Comparison of ENCODE assay signal across 23 cellular contexts in genomic region chr2:38202713-38203454, GRCh38.
"Had no signal": no experiment of that assay in that cellular context is flagged by ENCODE, and none has a peak within 500 bp of the region (broad histone marks: within the 10 kb centered on the region; RNA-seq: fewer than 3 reads in every experiment).

No MANE protein-coding gene starts in this region.

- H3K36me3 Mint-ChIP-seq: activated CD8-positive, alpha-beta memory T cell treated with anti-CD3 and anti-CD28 coated beads, Interleukin-2, amount 10 ng/mL, durations not matched to agents 7 days and 5 days; activated naive CD4-positive, alpha-beta T cell treated with anti-CD3 and anti-CD28 coated beads, Interleukin-2, amount 50 U/mL, for 24 hours; brain; immature natural killer cell had no signal

- H3K36me3 ChIP-seq: lower lobe of right lung, prostate gland, right atrium auricular region, thyroid gland, WERI-Rb-1 had no signal

- FAIRE-seq: endometrium had no signal

- H3K27ac ChIP-seq: lower lobe of right lung, prostate gland, right atrium auricular region, thyroid gland, WERI-Rb-1 had no signal

- ATAC-seq: activated CD8-positive, alpha-beta memory T cell treated with anti-CD3 and anti-CD28 coated beads, Interleukin-2, amount 10 ng/mL, durations not matched to agents 7 days and 5 days; activated CD8-positive, alpha-beta T cell treated with anti-CD3 and anti-CD28 coated beads for 36 hours; left lobe of liver; lower lobe of right lung; stimulated activated naive CD8-positive, alpha-beta T cell treated with anti-CD3 and anti-CD28 coated beads, Interleukin-15, Interleukin-2, amounts not matched to agents 100 U/mL and 50 U/mL, for 24 hours had no signal

- H3K9me3 ChIP-seq: lower lobe of right lung, prostate gland, right atrium auricular region, thyroid gland had no signal

- H3K4me3 Mint-ChIP-seq: activated CD4-positive, alpha-beta T cell treated with anti-CD3 and anti-CD28 coated beads, Interleukin-2, amount 10 ng/mL, durations not matched to agents 7 days and 5 days; activated CD8-positive, alpha-beta memory T cell treated with anti-CD3 and anti-CD28 coated beads, Interleukin-2, amount 10 ng/mL, durations not matched to agents 7 days and 5 days; activated CD8-positive, alpha-beta T cell treated with anti-CD3 and anti-CD28 coated beads for 36 hours; activated naive CD4-positive, alpha-beta T cell treated with anti-CD3 and anti-CD28 coated beads, Interleukin-2, amount 50 U/mL, for 24 hours; activated T-helper 1 cell treated with anti-CD3 and anti-CD28 coated beads, Interleukin-12 subunit alpha, Interleukin-12 subunit beta, Interleukin-2, Interleukin-4 antibody, amounts not matched to agents 30 ng/mL and 10 ng/mL and 1 ng/mL, durations not matched to agents 14 hours and 24 hours and 36 hours; immature natural killer cell; nephron progenitor cell had no signal

- H3K9me3 Mint-ChIP-seq: activated CD4-positive, alpha-beta T cell treated with anti-CD3 and anti-CD28 coated beads, Interleukin-2, amount 10 ng/mL, durations not matched to agents 7 days and 5 days; activated CD8-positive, alpha-beta T cell treated with anti-CD3 and anti-CD28 coated beads for 36 hours; activated naive CD4-positive, alpha-beta T cell treated with anti-CD3 and anti-CD28 coated beads, Interleukin-2, amount 50 U/mL, for 24 hours; activated T-helper 1 cell treated with anti-CD3 and anti-CD28 coated beads, Interleukin-12 subunit alpha, Interleukin-12 subunit beta, Interleukin-2, Interleukin-4 antibody, amounts not matched to agents 30 ng/mL and 10 ng/mL and 1 ng/mL, durations not matched to agents 14 hours and 24 hours and 36 hours had no signal

- H3K27ac Mint-ChIP-seq: activated CD4-positive, alpha-beta T cell treated with anti-CD3 and anti-CD28 coated beads, Interleukin-2, amount 10 ng/mL, durations not matched to agents 7 days and 5 days; activated CD8-positive, alpha-beta memory T cell treated with anti-CD3 and anti-CD28 coated beads, Interleukin-2, amount 10 ng/mL, durations not matched to agents 7 days and 5 days; activated CD8-positive, alpha-beta T cell treated with anti-CD3 and anti-CD28 coated beads for 36 hours; activated naive CD4-positive, alpha-beta T cell treated with anti-CD3 and anti-CD28 coated beads, Interleukin-2, amount 50 U/mL, for 24 hours; activated T-helper 1 cell treated with anti-CD3 and anti-CD28 coated beads, Interleukin-12 subunit alpha, Interleukin-12 subunit beta, Interleukin-2, Interleukin-4 antibody, amounts not matched to agents 30 ng/mL and 10 ng/mL and 1 ng/mL, durations not matched to agents 14 hours and 24 hours and 36 hours; immature natural killer cell; nephron progenitor cell had no signal

- H3K4me1 Mint-ChIP-seq: activated CD4-positive, alpha-beta T cell treated with anti-CD3 and anti-CD28 coated beads, Interleukin-2, amount 10 ng/mL, durations not matched to agents 7 days and 5 days; activated CD8-positive, alpha-beta memory T cell treated with anti-CD3 and anti-CD28 coated beads, Interleukin-2, amount 10 ng/mL, durations not matched to agents 7 days and 5 days; activated naive CD4-positive, alpha-beta T cell treated with anti-CD3 and anti-CD28 coated beads, Interleukin-2, amount 50 U/mL, for 24 hours had no signal

- H3K27me3 ChIP-seq: right atrium auricular region, thyroid gland had no signal

- DNase-seq: activated CD4-positive, alpha-beta T cell treated with anti-CD3 and anti-CD28 coated beads, Interleukin-2, amount 10 ng/mL, durations not matched to agents 7 days and 5 days; activated CD4-positive, CD25-positive, alpha-beta regulatory T cell treated with anti-CD3 and anti-CD28 coated beads, Interleukin-2, amount 50 U/mL, for 72 hours; activated CD8-positive, alpha-beta memory T cell treated with anti-CD3 and anti-CD28 coated beads, Interleukin-2, amount 10 ng/mL, durations not matched to agents 7 days and 5 days; activated CD8-positive, alpha-beta T cell treated with anti-CD3 and anti-CD28 coated beads for 36 hours; activated gamma-delta T cell; activated T-cell treated with anti-CD3 and anti-CD28 coated beads for 4 hours; anterior cingulate cortex; immature natural killer cell; lower lobe of right lung; midbrain; nephron progenitor cell; stimulated activated CD4-positive, alpha-beta T cell treated with anti-CD3 and anti-CD28 coated beads, Interleukin-4, amount 100 ng/mL, for 24 hours; stimulated activated naive CD8-positive, alpha-beta T cell treated with anti-CD3 and anti-CD28 coated beads, Interleukin-15, Interleukin-2, amounts not matched to agents 100 U/mL and 50 U/mL, for 24 hours; T-helper 9 cell; thyroid gland; WERI-Rb-1 had no signal

- H3K4me1 ChIP-seq: lower lobe of right lung, prostate gland, right atrium auricular region, thyroid gland had no signal

- H3K27me3 Mint-ChIP-seq: brain had no signal

- H3K4me3 ChIP-seq: lower lobe of right lung, prostate gland, right atrium auricular region, thyroid gland had no signal
